Comparison of ENCODE assay signal across 1 cellular context in genomic region chr17:73309727-73310555, GRCh38.
TF ChIP-seq lines count a peak whose summit lies in the region.

No MANE protein-coding gene starts in this region.

TF ChIP-seq in HepG2, 621 proteins besides CTCF, POLR2A, EP300 and RAD21 (continued from another document and continues in another):
- TF ChIP-seq SNAPC4 (CRISPR knock-in tag; IDR thresholded peaks at IDR 0.05) (peak; percentile 77; the same call in 1 of the 2 replicates), SOX5 (CRISPR knock-in tag; IDR thresholded peaks at IDR 0.05; ENCODE audit: borderline replicate concordance) (no peak), IRF2 (CRISPR knock-in tag; IDR thresholded peaks at IDR 0.05) (no peak), ZNF292 (CRISPR knock-in tag; IDR thresholded peaks at IDR 0.05; ENCODE audit: borderline replicate concordance, low read depth) (no peak), CENPBD1 (CRISPR knock-in tag; IDR thresholded peaks at IDR 0.05; ENCODE audit: borderline replicate concordance, low read depth) (0 out of 2 replicates have a peak, but pooled peaks have one; percentile 39), PAX8 (CRISPR knock-in tag; IDR thresholded peaks at IDR 0.05; ENCODE audit: borderline replicate concordance) (0 out of 2 replicates have a peak, but pooled peaks have one; percentile 6), ZNF816 (CRISPR knock-in tag; IDR thresholded peaks at IDR 0.05; ENCODE audit: borderline replicate concordance) (no peak), MED1 (CRISPR knock-in tag; IDR thresholded peaks at IDR 0.05) (no peak), POLR2G (IDR thresholded peaks at IDR 0.05; ENCODE audit: low read depth, low read length) (peak; percentile 58), SNAI1 (CRISPR knock-in tag; IDR thresholded peaks at IDR 0.05; ENCODE audit: borderline replicate concordance) (peak; percentile 63; the same call in 1 of the 2 replicates), ZNF274 (CRISPR knock-in tag; IDR thresholded peaks at IDR 0.05) (peak; percentile 59; the same call in 1 of the 2 replicates), ARID5B (CRISPR knock-in tag; IDR thresholded peaks at IDR 0.05) (no peak; the same call in 1 of the 2 replicates), ZNF280B (CRISPR knock-in tag; IDR thresholded peaks at IDR 0.05; ENCODE audit: borderline replicate concordance) (peak; percentile 3; the same call in 1 of the 2 replicates), CHCHD3 (CRISPR knock-in tag; IDR thresholded peaks at IDR 0.05) (no peak), ZBTB20 (CRISPR knock-in tag; IDR thresholded peaks at IDR 0.05; ENCODE audit: borderline replicate concordance, low read depth) (no peak), ZSCAN12 (CRISPR knock-in tag; IDR thresholded peaks at IDR 0.05) (no peak), THAP8 (CRISPR knock-in tag; IDR thresholded peaks at IDR 0.05; ENCODE audit: borderline replicate concordance) (no peak), AHDC1 (CRISPR knock-in tag; IDR thresholded peaks at IDR 0.05; ENCODE audit: borderline replicate concordance) (no peak), HINFP (CRISPR knock-in tag; IDR thresholded peaks at IDR 0.05; ENCODE audit: low read depth) (no peak), ZNF282 (IDR thresholded peaks at IDR 0.05; ENCODE audit: partially characterized antibody) (no peak), ZSCAN21 (CRISPR knock-in tag; IDR thresholded peaks at IDR 0.05; ENCODE audit: borderline replicate concordance) (no peak), SALL1 (CRISPR knock-in tag; IDR thresholded peaks at IDR 0.05) (no peak), ZKSCAN5 (CRISPR knock-in tag; IDR thresholded peaks at IDR 0.05) (no peak), PLRG1 (conservative IDR thresholded peaks at IDR 0.05) (no peak), AFF4 (CRISPR knock-in tag; IDR thresholded peaks at IDR 0.05) (no peak), ZBTB3 (CRISPR knock-in tag; IDR thresholded peaks at IDR 0.05; ENCODE audit: borderline replicate concordance, low read depth) (peak; percentile 43; the same call in 1 of the 2 replicates), ZNF432 (CRISPR knock-in tag; IDR thresholded peaks at IDR 0.05; ENCODE audit: borderline replicate concordance) (no peak), PITX1 (CRISPR knock-in tag; IDR thresholded peaks at IDR 0.05) (0 out of 2 replicates have a peak, but pooled peaks have one; percentile 35), NFE2L1 (CRISPR knock-in tag; IDR thresholded peaks at IDR 0.05; ENCODE audit: borderline replicate concordance) (no peak), GZF1 (CRISPR knock-in tag; IDR thresholded peaks at IDR 0.05) (no peak), NR2F6 (IDR thresholded peaks at IDR 0.05) (no peak; the same call in 1 of the 2 replicates), NR2F6 (CRISPR knock-in tag; IDR thresholded peaks at IDR 0.05) (no peak)
